In the genomic region with DNA sequence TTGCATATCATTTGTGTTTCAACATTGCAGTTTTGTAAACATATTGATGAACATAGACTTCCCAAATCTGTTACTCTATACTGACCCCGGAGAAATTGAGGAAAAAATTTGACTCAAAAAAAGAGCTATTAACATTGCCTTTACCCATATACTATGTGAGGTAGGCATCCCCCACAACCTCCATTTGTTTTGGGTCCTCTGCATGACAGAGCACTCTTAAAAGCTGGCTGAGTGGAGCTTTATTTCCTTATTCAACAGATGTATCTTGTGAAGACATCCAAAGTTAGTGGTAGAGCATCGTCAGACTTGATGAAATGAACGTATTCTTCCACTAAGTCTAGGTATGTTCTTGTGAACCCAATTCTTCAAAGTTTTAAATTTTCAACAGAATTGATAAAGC, we compare ENCODE assay signal across 23 cellular contexts.
DNase-seq lines count a peak whose midpoint lies in the region; ATAC-seq, FAIRE-seq and TF ChIP-seq lines count a peak whose summit lies in the region.
"Had no signal": no experiment of that assay in that cellular context is flagged by ENCODE, and none has a peak within 500 bp of the region (broad histone marks: within the 10 kb centered on the region; RNA-seq: fewer than 3 reads in every experiment).

No MANE protein-coding gene starts in this region.

- H3K4ac ChIP-seq in H1 (replicated peaks; ENCODE audit: insufficient read length, low read depth, low read length), result no peak overlapping the region

- H3K9me2 ChIP-seq in GM23338 (ENCODE audit: insufficient read depth), result no peaks in the 10 kb centered on the region; the same call in 1 of the 2 replicates

- H4K8ac ChIP-seq in H1 (ENCODE audit: extremely low read depth, insufficient read depth, low read length), result no peak overlapping the region

- H3K79me2 ChIP-seq in GM23338 (replicated peaks; ENCODE audit: insufficient read depth) (no peaks in the 10 kb centered on the region), H1 (ENCODE audit: control insufficient read depth in 1 of 2, insufficient read depth in 2 of 2, low read length in 2 of 2) (no peaks in the 10 kb centered on the region)

- no peak overlapping the region for H3K4me3 ChIP-seq in GM23338
- peak overlapping the region; percentile 26; the same call in 1 of the 2 replicates for H3K4me3 ChIP-seq in HUES48 (ENCODE audit: low read depth, low read length)
- H3K4me3 ChIP-seq in NT2/D1 (ENCODE audit: insufficient read length, low read depth), result no peak overlapping the region
- H3K4me3 ChIP-seq in H1 (ENCODE audit: extremely low read depth in 1 of 4, insufficient read depth in 2 of 4, low read depth in 3 of 4, low read length in 4 of 4), result peak overlapping the region in 1 of 4 experiments; percentile 19; a peak in 1 of 8 replicates
- no peak overlapping the region for H3K4me3 ChIP-seq in esophagus muscularis mucosa
- H3K4me3 ChIP-seq: BLaER1, GM12878 had no signal

- H3K36me3 Mint-ChIP-seq in GM23338 (ENCODE audit: low read depth), result no peaks in the 10 kb centered on the region
- H3K36me3 Mint-ChIP-seq: CD4-positive, CD25-positive, alpha-beta regulatory T cell; CD8-positive, alpha-beta T cell had no signal

- H3K56ac ChIP-seq in H1 (replicated peaks; ENCODE audit: insufficient read length, low read depth, low read length), result no peak overlapping the region

- H3K9me3 ChIP-seq in HUES48 (ENCODE audit: control insufficient read depth, insufficient read depth, low read length) (no peaks in the 10 kb centered on the region), NT2/D1 (ENCODE audit: insufficient read depth, low read length) (no peaks in the 10 kb centered on the region), H1 (ENCODE audit: insufficient read depth in 2 of 2, low read depth in 1 of 2, low read length in 1 of 2) (no peaks in the 10 kb centered on the region; a peak in 1 of 4 replicates), esophagus muscularis mucosa (no peaks in the 10 kb centered on the region)
- H3K9me3 ChIP-seq: BLaER1, Caco-2 had no signal

- peak; percentile 55 for FAIRE-seq in H1 (lab: Jason Lieb, UNC)
- FAIRE-seq: A204.1, GM12878, GM19239 had no signal

- no peak overlapping the region for H3K4me3 Mint-ChIP-seq in GM23338
- H3K4me3 Mint-ChIP-seq: B cell; CD4-positive, CD25-positive, alpha-beta regulatory T cell; CD8-positive, alpha-beta T cell; H9 had no signal

- no peak overlapping the region for H3K23ac ChIP-seq in H1 (ENCODE audit: insufficient read length)

- 76% methylated on average over 3 of the region's 3 CpGs; no CpG with 5 or more reads in 1 of the 2 experiments for WGBS in H1 (ENCODE audit: extremely low coverage in 1 of 2, insufficient coverage in 1 of 2, insufficient read length in 1 of 2, insufficient replicate concordance in 2 of 2, low coverage in 1 of 2, low lambda C conversion rate in 2 of 2, missing lambda C conversion rate in 1 of 2), 2 experiments
- 90% methylated on average over 3 of the region's 3 CpGs for WGBS in esophagus muscularis mucosa

- no peak overlapping the region for H2BK5ac ChIP-seq in H1 (ENCODE audit: low read depth, low read length)

- H2AK5ac ChIP-seq in H1 (ENCODE audit: low read depth, low read length), result no peak overlapping the region

- POLR2A ChIA-PET in H1 (lab: Charles Lee; ENCODE audit: partially characterized antibody), result no interaction called here

- H2BK20ac ChIP-seq in H1 (ENCODE audit: low read length), result no peak overlapping the region

- peak overlapping the region; percentile 28; the same call in 1 of the 2 replicates for H3K9ac ChIP-seq in HUES48 (ENCODE audit: low read depth, low read length)
- no peak overlapping the region for H3K9ac ChIP-seq in NT2/D1 (ENCODE audit: insufficient read length, low read depth)
- no peak overlapping the region for H3K9ac ChIP-seq in H1 (replicated peaks in 1 of 4; ENCODE audit: extremely low read depth in 1 of 4, low read depth in 3 of 4, low read length in 3 of 4)
- H3K9ac ChIP-seq: BLaER1 had no signal

- no peak overlapping the region for H2BK120ac ChIP-seq in H1 (replicated peaks; ENCODE audit: low read depth, low read length)

- H3K18ac ChIP-seq in H1 (ENCODE audit: extremely low read depth, low read length), result no peak overlapping the region

- no peaks in the 10 kb centered on the region for H4K20me1 ChIP-seq in GM23338 (replicated peaks; ENCODE audit: insufficient read depth)
- no peaks in the 10 kb centered on the region for H4K20me1 ChIP-seq in H1 (replicated peaks in 1 of 2; ENCODE audit: control insufficient read depth in 1 of 2, insufficient read depth in 2 of 2, low read length in 2 of 2)
- H4K20me1 ChIP-seq: BLaER1 had no signal

- H2AFZ ChIP-seq in GM23338, result peak overlapping the region; percentile 1; the same call in 1 of the 2 replicates
- H2AFZ ChIP-seq in H1 (ENCODE audit: low read length), result no peak overlapping the region

- H2BK12ac ChIP-seq in H1 (ENCODE audit: low read depth, low read length), result no peak overlapping the region

- DNase-seq in GM23338 (ENCODE audit: low spot score), result peak; percentile 24
- DNase-seq in NT2/D1 (ENCODE audit: low read depth, low spot score), result peak; percentile 13
- DNase-seq in H1 (ENCODE audit: low read depth in 1 of 2, low spot score in 2 of 2), result no peak
- DNase-seq in esophagus muscularis mucosa (ENCODE audit: extremely low spot score), result no peak
- no peak for DNase-seq in NCI-H1105 treated with DMSO at 0.1 percent for 48 hours (lab: John Stamatoyannopoulos, UW)
- DNase-seq: Caco-2; CD4-positive, CD25-positive, alpha-beta regulatory T cell; CD8-positive, alpha-beta T cell; DMS153; EL; GDM1; GOT3; H9 had no signal

- no peak for TF ChIP-seq CTCF in GM23338 (conservative IDR thresholded peaks at IDR 0.05; ENCODE audit: low read depth in 2 of 2)
- TF ChIP-seq CTCF in H1 (IDR thresholded peaks at IDR 0.05; ENCODE audit: control extremely low read depth in 1 of 3, insufficient read depth in 1 of 3, low read depth in 1 of 3, low read length in 3 of 3), result no peak
- no peak for TF ChIP-seq CTCF in esophagus muscularis mucosa (IDR thresholded peaks at IDR 0.05)

- H3K9me3 Mint-ChIP-seq in GM23338, result no peaks in the 10 kb centered on the region
- H3K9me3 Mint-ChIP-seq: H9 had no signal

- H3K27ac ChIP-seq in GM23338 (ENCODE audit: low read depth) (no peak overlapping the region), HUES48 (ENCODE audit: low read depth, low read length) (no peak overlapping the region), H1 (ENCODE audit: low read depth, low read length) (no peak overlapping the region), esophagus muscularis mucosa (replicated peaks in 1 of 4) (no peak overlapping the region)
- H3K27ac ChIP-seq: 22Rv1, BLaER1, C4-2B had no signal

- H3K4me1 Mint-ChIP-seq in GM23338, result peaks cover 10% of the 10 kb centered on the region
- H3K4me1 Mint-ChIP-seq: B cell; CD4-positive, CD25-positive, alpha-beta regulatory T cell had no signal

- intact Hi-C loops in esophagus muscularis mucosa (cut with DNase I), result no loop called here

- TF ChIP-seq EP300 in H1 (IDR thresholded peaks at IDR 0.05; ENCODE audit: borderline replicate concordance in 1 of 2, low read depth in 2 of 2, low read length in 2 of 2), result no peak
- no peak for TF ChIP-seq EP300 in esophagus muscularis mucosa (IDR thresholded peaks at IDR 0.05)

- H3K14ac ChIP-seq in H1 (ENCODE audit: insufficient read length), result no peak overlapping the region

- H3K27me3 Mint-ChIP-seq in GM23338 (ENCODE audit: insufficient read depth, low read depth, poor library complexity), result no peaks in the 10 kb centered on the region
- H3K27me3 Mint-ChIP-seq: B cell; CD4-positive, CD25-positive, alpha-beta regulatory T cell had no signal

- H3K27me3 ChIP-seq in GM23338 (ENCODE audit: insufficient read depth) (no peaks in the 10 kb centered on the region), HUES48 (ENCODE audit: control insufficient read depth, insufficient read depth, low read length) (no peaks in the 10 kb centered on the region), NT2/D1 (ENCODE audit: insufficient read depth, insufficient read length) (no peaks in the 10 kb centered on the region), H1 (replicated peaks in 1 of 4; ENCODE audit: control insufficient read depth in 3 of 4, extremely low read depth in 1 of 4, insufficient read depth in 3 of 4, low read length in 3 of 4) (no peaks in the 10 kb centered on the region), esophagus muscularis mucosa (no peaks in the 10 kb centered on the region)
- H3K27me3 ChIP-seq: BLaER1 had no signal

- H3K27ac Mint-ChIP-seq in GM23338, result peak overlapping the region; percentile 50; the same call in 1 of the 2 replicates
- H3K27ac Mint-ChIP-seq: B cell; CD4-positive, CD25-positive, alpha-beta regulatory T cell; CD8-positive, alpha-beta T cell had no signal

- H3K4me1 ChIP-seq in GM23338 (ENCODE audit: insufficient read depth), result 0 out of 2 replicates have a peak, but pooled peaks cover 10% of the 10 kb centered on the region
- H3K4me1 ChIP-seq in HUES48 (ENCODE audit: control insufficient read depth, insufficient read depth, low read length), result peaks cover 12% of the 10 kb centered on the region
- H3K4me1 ChIP-seq in NT2/D1 (ENCODE audit: insufficient read depth, insufficient read length), result no peaks in the 10 kb centered on the region
- no peaks in the 10 kb centered on the region; a peak in 1 of 7 replicates for H3K4me1 ChIP-seq in H1 (replicated peaks in 1 of 4; ENCODE audit: control insufficient read depth in 3 of 4, insufficient read depth in 4 of 4, low read length in 3 of 4)
- no peaks in the 10 kb centered on the region for H3K4me1 ChIP-seq in esophagus muscularis mucosa
- H3K4me1 ChIP-seq: BLaER1, Caco-2 had no signal

- H3F3A ChIP-seq in GM23338 (replicated peaks; ENCODE audit: low read depth), result no peaks in the 10 kb centered on the region

- no peak overlapping the region for H2BK15ac ChIP-seq in H1 (ENCODE audit: low read length)

- CTCF ChIA-PET in H1 (lab: Charles Lee; ENCODE audit: partially characterized antibody), result interaction anchor here (0.6 to 1.1 kb wide), 3 partner anchors 24 to 936 kb away, joined by 3 read pairs; no protein-coding TSS in a partner anchor

- H3K23me2 ChIP-seq in H1 (ENCODE audit: low read depth, low read length), result no peaks in the 10 kb centered on the region

- H3K4me2 ChIP-seq in GM23338 (peak overlapping the region; percentile 36), H1 (ENCODE audit: insufficient read depth in 1 of 2, low read depth in 2 of 2, low read length in 2 of 2) (peak overlapping the region in 1 of 2 experiments; percentile 2; a peak in 1 of 4 replicates)
- H3K4me2 ChIP-seq: BLaER1 had no signal

- no peaks in the 10 kb centered on the region for H3K79me1 ChIP-seq in H1 (ENCODE audit: low read depth, low read length)

- no peak overlapping the region for H4K91ac ChIP-seq in H1 (replicated peaks; ENCODE audit: insufficient read length, low read length)

- H4K5ac ChIP-seq in H1 (ENCODE audit: insufficient read length, low read depth, low read length), result no peak overlapping the region

- ATAC-seq in GM23338, result peak; percentile 75
- no peak for ATAC-seq in GM19455 (IDR thresholded peaks at IDR 0.05; ENCODE audit: unreplicated experiment)
- ATAC-seq: CD8-positive, alpha-beta T cell; GM12878; HCT116 had no signal

- TF ChIP-seq POLR2A in H1 (IDR thresholded peaks at IDR 0.05; ENCODE audit: control extremely low read depth in 1 of 2, low read depth in 2 of 2, low read length in 2 of 2), result no peak
- no peak for TF ChIP-seq POLR2A in esophagus muscularis mucosa (IDR thresholded peaks at IDR 0.05; ENCODE audit: low read depth)

- H3K36me3 ChIP-seq in GM23338 (ENCODE audit: insufficient read depth), result no peaks in the 10 kb centered on the region
- no peaks in the 10 kb centered on the region for H3K36me3 ChIP-seq in HUES48 (ENCODE audit: control insufficient read depth, insufficient read depth, low read length)
- no peaks in the 10 kb centered on the region for H3K36me3 ChIP-seq in NT2/D1 (ENCODE audit: insufficient read depth, insufficient read length, low read length)
- no peaks in the 10 kb centered on the region for H3K36me3 ChIP-seq in H1 (ENCODE audit: control insufficient read depth in 2 of 4, insufficient read depth in 4 of 4, low read length in 3 of 4)
- H3K36me3 ChIP-seq in esophagus muscularis mucosa, result no peaks in the 10 kb centered on the region
- H3K36me3 ChIP-seq: BLaER1 had no signal

- no peak for TF ChIP-seq RAD21 in H1 (IDR thresholded peaks at IDR 0.05 in 1 of 2, conservative IDR thresholded peaks at IDR 0.05 in 1 of 2; ENCODE audit: low read depth in 2 of 2, low read length in 2 of 2)

Comparison
In these comparisons a context has a peak if more than half of its experiments do, and no peak if none do; other contexts are left out.
1. DNase-seq: peak in GM23338 (single experiment) and NT2/D1 (single experiment); none in H1 (0 of 2), esophagus muscularis mucosa (single experiment) and NCI-H1105 treated with DMSO at 0.1 percent for 48 hours (single experiment).